Comparison of ENCODE assay signal across 11 cellular contexts in the genomic region with DNA sequence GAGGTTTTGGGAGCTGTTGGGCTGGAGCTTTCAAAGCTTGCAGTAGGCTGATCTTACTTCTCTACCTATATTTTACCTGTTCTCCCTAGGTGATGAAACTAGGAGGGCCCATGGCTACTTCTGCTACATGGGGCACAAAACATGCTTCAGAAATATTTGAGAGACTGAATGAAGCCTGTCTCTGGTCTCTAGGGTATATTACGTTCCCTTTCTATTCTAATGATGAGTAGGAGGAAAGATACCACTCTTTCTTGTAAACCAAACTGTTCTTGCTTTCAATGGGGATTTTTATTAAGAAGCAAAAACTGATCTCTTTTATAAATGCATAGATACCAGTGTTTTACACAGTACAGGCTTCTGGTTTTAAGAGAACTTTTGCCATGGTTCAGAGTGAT.
A peak's percentile ranks its signal among the peaks of the same experiment; 100 is the strongest.
DNase-seq lines count a peak whose midpoint lies in the region; ATAC-seq and TF ChIP-seq lines count a peak whose summit lies in the region.
"Had no signal": no experiment of that assay in that cellular context is flagged by ENCODE, and none has a peak within 500 bp of the region (broad histone marks: within the 10 kb centered on the region; RNA-seq: fewer than 3 reads in every experiment).

No MANE protein-coding gene starts in this region.

- no peak for TF ChIP-seq CTCF in ascending aorta (IDR thresholded peaks at IDR 0.05)

- H3K27ac ChIP-seq in ascending aorta (peak overlapping the region; percentile 68 to 81), skeletal muscle tissue (ENCODE audit: low read depth, low read length) (peak overlapping the region; percentile 70)

- H3K27me3 ChIP-seq in ascending aorta (no peaks in the 10 kb centered on the region), skeletal muscle tissue (ENCODE audit: control insufficient read depth in 3 of 3, insufficient read depth in 3 of 3, low read length in 3 of 3) (no peaks in the 10 kb centered on the region)

- H3K4me1 ChIP-seq in ascending aorta, result peaks cover 6 to 34% of the 10 kb centered on the region in 2 donors
- peaks cover 23 to 62% (median 41%) of the 10 kb centered on the region in 3 donors for H3K4me1 ChIP-seq in skeletal muscle tissue (ENCODE audit: control insufficient read depth in 3 of 3, insufficient read depth in 3 of 3, low read length in 3 of 3)

- DNase-seq in ascending aorta (ENCODE audit: low spot score in 2 of 2), result no peak
- no peak for DNase-seq in activated effector memory CD4-positive, alpha-beta T cell treated with anti-CD3 and anti-CD28 coated beads, Interleukin-2, amount 50 U/mL, for 16 hours
- DNase-seq in HT-29 (ENCODE audit: low spot score), result no peak
- DNase-seq in stimulated activated naive CD4-positive, alpha-beta T cell treated with Interleukin-2 at 50 U/mL for 16 hours (lab: John Stamatoyannopoulos, UW), result no peak
- no peak for DNase-seq in NCI-H1694 treated with DMSO at 0.1 percent for 48 hours (lab: John Stamatoyannopoulos, UW)
- DNase-seq: amniotic stem cell, NCI-H2029 treated with DMSO at 0.1 percent for 48 hours, occipital lobe had no signal

- no peaks in the 10 kb centered on the region for H3K9me3 ChIP-seq in ascending aorta
- H3K9me3 ChIP-seq in skeletal muscle tissue (ENCODE audit: control insufficient read depth in 3 of 3, low read length in 3 of 3), result no peaks in the 10 kb centered on the region

- intact Hi-C loops in ascending aorta (cut with DNase I), result no loop called here

- ATAC-seq in GM18517 (IDR thresholded peaks at IDR 0.05; ENCODE audit: unreplicated experiment), result peak; percentile 54
- ATAC-seq in HG02852 (IDR thresholded peaks at IDR 0.05; ENCODE audit: unreplicated experiment), result peak; percentile 39

- peak overlapping the region in 2 of 3 donors; percentile 47 to 50 for H3K9ac ChIP-seq in skeletal muscle tissue (ENCODE audit: low read depth in 1 of 3, low read length in 3 of 3)

- H3K36me3 ChIP-seq in ascending aorta (no peaks in the 10 kb centered on the region), skeletal muscle tissue (ENCODE audit: control insufficient read depth in 3 of 3, insufficient read depth in 3 of 3, low read length in 3 of 3) (no peaks in the 10 kb centered on the region)

- H3K4me3 ChIP-seq in ascending aorta, result peak overlapping the region; percentile 27
- H3K4me3 ChIP-seq in skeletal muscle tissue (ENCODE audit: low read length in 3 of 3), result peak overlapping the region; percentile 38 to 54 (median 51)
